18 cellular contexts compared by ENCODE assay signal in genomic region chr22:20129747-20130014, GRCh38. TPM values are rescaled to one million over a fixed set of nuclear protein-coding genes. Genes with fewer than 3 reads are reported as not detected.
A peak's percentile ranks its signal among the peaks of the same experiment; 100 is the strongest.
DNase-seq lines count a peak whose midpoint lies in the region; ATAC-seq and TF ChIP-seq lines count a peak whose summit lies in the region.
"Had no signal": no experiment of that assay in that cellular context is flagged by ENCODE, and none has a peak within 500 bp of the region (broad histone marks: within the 10 kb centered on the region; RNA-seq: fewer than 3 reads in every experiment).

No MANE protein-coding gene starts in this region.

- ATAC-seq in activated CD8-positive, alpha-beta memory T cell treated with anti-CD3 and anti-CD28 coated beads, Interleukin-2, amount 10 ng/mL, durations not matched to agents 7 days and 5 days = no peak
- no peak for ATAC-seq in stimulated activated effector memory CD8-positive, alpha-beta T cell treated with anti-CD3 and anti-CD28 coated beads, Interleukin-12 subunit alpha, Interleukin-12 subunit beta, amount 100 ng/mL, for 72 hours
- ATAC-seq in GM18909 (IDR thresholded peaks at IDR 0.05; ENCODE audit: poor library complexity, unreplicated experiment) = no peak
- ATAC-seq: left cardiac atrium had no signal

- H3K4me3 Mint-ChIP-seq in activated CD8-positive, alpha-beta memory T cell treated with anti-CD3 and anti-CD28 coated beads, Interleukin-2, amount 10 ng/mL, durations not matched to agents 7 days and 5 days = no peak overlapping the region
- H3K4me3 Mint-ChIP-seq in HFFc6 = no peak overlapping the region
- H3K4me3 Mint-ChIP-seq in stimulated activated effector memory CD8-positive, alpha-beta T cell treated with anti-CD3 and anti-CD28 coated beads, Interleukin-12 subunit alpha, Interleukin-12 subunit beta, amount 100 ng/mL, for 72 hours = peak overlapping the region; percentile 15
- H3K4me3 Mint-ChIP-seq: activated naive CD8-positive, alpha-beta T cell treated with anti-CD3 and anti-CD28 coated beads, Interleukin-2, amount 50 U/mL, for 24 hours had no signal

- H3K9me3 Mint-ChIP-seq in activated CD8-positive, alpha-beta memory T cell treated with anti-CD3 and anti-CD28 coated beads, Interleukin-2, amount 10 ng/mL, durations not matched to agents 7 days and 5 days (ENCODE audit: low read depth) = no peaks in the 10 kb centered on the region
- no peaks in the 10 kb centered on the region for H3K9me3 Mint-ChIP-seq in HFFc6
- no peaks in the 10 kb centered on the region for H3K9me3 Mint-ChIP-seq in stimulated activated effector memory CD8-positive, alpha-beta T cell treated with anti-CD3 and anti-CD28 coated beads, Interleukin-12 subunit alpha, Interleukin-12 subunit beta, amount 100 ng/mL, for 72 hours
- H3K9me3 Mint-ChIP-seq: activated naive CD8-positive, alpha-beta T cell treated with anti-CD3 and anti-CD28 coated beads, Interleukin-2, amount 50 U/mL, for 24 hours; H9; stimulated activated naive CD8-positive, alpha-beta T cell treated with anti-CD3 and anti-CD28 coated beads, Interleukin-15, amount 100 ng/mL, for 72 hours had no signal

- no peaks in the 10 kb centered on the region for H3K27me3 ChIP-seq in dorsolateral prefrontal cortex
- H3K27me3 ChIP-seq: BE2C, ovary, right atrium auricular region, thyroid gland had no signal

- H3K27me3 Mint-ChIP-seq in activated CD8-positive, alpha-beta memory T cell treated with anti-CD3 and anti-CD28 coated beads, Interleukin-2, amount 10 ng/mL, durations not matched to agents 7 days and 5 days = no peaks in the 10 kb centered on the region
- peaks cover 2% of the 10 kb centered on the region for H3K27me3 Mint-ChIP-seq in HFFc6 (ENCODE audit: insufficient read depth)
- H3K27me3 Mint-ChIP-seq: activated naive CD8-positive, alpha-beta T cell treated with anti-CD3 and anti-CD28 coated beads, Interleukin-2, amount 50 U/mL, for 24 hours; stimulated activated naive CD8-positive, alpha-beta T cell treated with anti-CD3 and anti-CD28 coated beads, Interleukin-15, amount 100 ng/mL, for 72 hours had no signal

- H3K36me3 Mint-ChIP-seq in activated CD8-positive, alpha-beta memory T cell treated with anti-CD3 and anti-CD28 coated beads, Interleukin-2, amount 10 ng/mL, durations not matched to agents 7 days and 5 days = peaks cover 15% of the 10 kb centered on the region
- peaks cover 5% of the 10 kb centered on the region; the same call in 1 of the 2 replicates for H3K36me3 Mint-ChIP-seq in HFFc6 (ENCODE audit: low read depth)
- H3K36me3 Mint-ChIP-seq in stimulated activated effector memory CD8-positive, alpha-beta T cell treated with anti-CD3 and anti-CD28 coated beads, Interleukin-12 subunit alpha, Interleukin-12 subunit beta, amount 100 ng/mL, for 72 hours = peaks cover 48% of the 10 kb centered on the region

- DNase-seq in activated CD8-positive, alpha-beta memory T cell treated with anti-CD3 and anti-CD28 coated beads, Interleukin-2, amount 10 ng/mL, durations not matched to agents 7 days and 5 days = no peak
- no peak for DNase-seq in activated CD8-positive, alpha-beta memory T cell treated with anti-CD3 and anti-CD28 coated beads for 24 hours
- no peak for DNase-seq in HFFc6
- DNase-seq in dorsolateral prefrontal cortex = no peak
- DNase-seq in stimulated activated effector memory CD8-positive, alpha-beta T cell treated with anti-CD3 and anti-CD28 coated beads, Interleukin-12 subunit alpha, Interleukin-12 subunit beta, amount 100 ng/mL, for 72 hours (ENCODE audit: low spot score in 2 of 2) = no peak
- no peak for DNase-seq in hypothalamus (lab: John Stamatoyannopoulos, UW)
- DNase-seq in T-helper 1 cell = no peak
- DNase-seq: left cardiac atrium, NCI-H1694 treated with DMSO at 0.1 percent for 48 hours, ovary had no signal

- H3K27ac Mint-ChIP-seq in activated CD8-positive, alpha-beta memory T cell treated with anti-CD3 and anti-CD28 coated beads, Interleukin-2, amount 10 ng/mL, durations not matched to agents 7 days and 5 days = peak overlapping the region; percentile 3
- 0 out of 2 replicates have a peak overlapping the region, but pooled peaks have one; percentile 9 for H3K27ac Mint-ChIP-seq in HFFc6
- no peak overlapping the region for H3K27ac Mint-ChIP-seq in stimulated activated effector memory CD8-positive, alpha-beta T cell treated with anti-CD3 and anti-CD28 coated beads, Interleukin-12 subunit alpha, Interleukin-12 subunit beta, amount 100 ng/mL, for 72 hours
- H3K27ac Mint-ChIP-seq: activated naive CD8-positive, alpha-beta T cell treated with anti-CD3 and anti-CD28 coated beads, Interleukin-2, amount 50 U/mL, for 24 hours; H9 had no signal

- peaks cover 21% of the 10 kb centered on the region for H3K4me1 Mint-ChIP-seq in activated CD8-positive, alpha-beta memory T cell treated with anti-CD3 and anti-CD28 coated beads, Interleukin-2, amount 10 ng/mL, durations not matched to agents 7 days and 5 days
- H3K4me1 Mint-ChIP-seq in HFFc6 (ENCODE audit: low read depth) = peaks cover 19% of the 10 kb centered on the region
- peaks cover 31% of the 10 kb centered on the region for H3K4me1 Mint-ChIP-seq in stimulated activated effector memory CD8-positive, alpha-beta T cell treated with anti-CD3 and anti-CD28 coated beads, Interleukin-12 subunit alpha, Interleukin-12 subunit beta, amount 100 ng/mL, for 72 hours

- CTCF ChIA-PET in activated CD8-positive, alpha-beta memory T cell treated with anti-CD3 and anti-CD28 coated beads, Interleukin-2, amount 10 ng/mL, durations not matched to agents 7 days and 5 days (lab: Charles Lee) = interaction anchor here (0.6 to 3.9 kb wide), 15 partner anchors 9 to 176 kb away, joined by 3 to 28 read pairs (median 5); partner anchors contain the start of genes TANGO2 and TRMT2A

- peak overlapping the region in 40 of 59 donors; percentile 7 to 99 (median 66) for H3K27ac ChIP-seq in dorsolateral prefrontal cortex
- H3K27ac ChIP-seq: right atrium auricular region, thyroid gland had no signal

- TF ChIP-seq CTCF in HFFc6 (IDR thresholded peaks at IDR 0.05) = no peak
- no peak for TF ChIP-seq CTCF in dorsolateral prefrontal cortex (IDR thresholded peaks at IDR 0.05 in 54 of 56, conservative IDR thresholded peaks at IDR 0.05 in 2 of 56; ENCODE audit: low read depth in 1 of 56, partially characterized antibody in 56 of 56)

- intact Hi-C loops in dorsolateral prefrontal cortex (cut with DNase I) = loop anchor here (2.0 to 5.0 kb wide), 3 partner anchors 13 to 167 kb away; partner anchors contain the start of genes RANBP1 (in 1 of the 2) and TRMT2A (in 1 of the 2)

- peak overlapping the region in 1 of 59 donors; percentile 7 for H3K4me3 ChIP-seq in dorsolateral prefrontal cortex
- H3K4me3 ChIP-seq: ovary, right atrium auricular region, thyroid gland had no signal

RNA-seq across cellular contexts. Expression of gene ZDHHC8, which starts 1.9 kb away (rescaled TPM):
- total RNA-seq in activated CD8-positive, alpha-beta memory T cell treated with anti-CD3 and anti-CD28 coated beads, Interleukin-2, amount 10 ng/mL, durations not matched to agents 7 days and 5 days = 10 to 100 TPM; 57.9 to 66.3 TPM
- 100 to 1,000 TPM in 3 of 6 experiments, 10 to 100 TPM in 3; 91.8 to 119 (median 99.1) TPM for total RNA-seq in HFFc6 (2021; fragmentation: NEBNext Ultra II Directional; extraction: Animal tissue kit (Norgen Biotek cat#: 25700))
- 100 to 1,000 TPM in 37 of 120 experiments, 10 to 100 TPM in 83; 72.3 to 140 (median 93.7) TPM for total RNA-seq in dorsolateral prefrontal cortex

RNA-seq across cellular contexts. Expression of gene TRMT2A, which starts 12.7 kb away (rescaled TPM):
- 100 to 1,000 TPM in 1 of 2 experiments, 10 to 100 TPM in 1; 98.1 to 140 TPM for total RNA-seq in activated CD8-positive, alpha-beta memory T cell treated with anti-CD3 and anti-CD28 coated beads, Interleukin-2, amount 10 ng/mL, durations not matched to agents 7 days and 5 days
- 10 to 100 TPM; 31.1 to 44.9 (median 38.5) TPM for total RNA-seq in HFFc6 (2021; fragmentation: NEBNext Ultra II Directional; extraction: Animal tissue kit (Norgen Biotek cat#: 25700))
- 10 to 100 TPM; 33.1 to 73.3 (median 50.4) TPM for total RNA-seq in dorsolateral prefrontal cortex

RNA-seq across cellular contexts. Expression of gene RANBP1, which starts 13.8 kb away (rescaled TPM):
- 100 to 1,000 TPM; 318 to 345 TPM for total RNA-seq in activated CD8-positive, alpha-beta memory T cell treated with anti-CD3 and anti-CD28 coated beads, Interleukin-2, amount 10 ng/mL, durations not matched to agents 7 days and 5 days
- total RNA-seq in HFFc6 (2021; fragmentation: NEBNext Ultra II Directional; extraction: Animal tissue kit (Norgen Biotek cat#: 25700)) = 100 to 1,000 TPM; 177 to 231 (median 226) TPM
- 100 to 1,000 TPM in 20 of 120 experiments, 10 to 100 TPM in 100; 46.3 to 128 (median 87.9) TPM for total RNA-seq in dorsolateral prefrontal cortex

RNA-seq across cellular contexts. Expression of gene CCDC188, which starts 21.2 kb away (rescaled TPM):
- not detected for total RNA-seq in activated CD8-positive, alpha-beta memory T cell treated with anti-CD3 and anti-CD28 coated beads, Interleukin-2, amount 10 ng/mL, durations not matched to agents 7 days and 5 days
- 1 to 10 TPM in 4 of 6 experiments, under 1 TPM in 1, not detected in 1; 0.54 to 3.9 (median 2.8) TPM for total RNA-seq in HFFc6 (2021; fragmentation: NEBNext Ultra II Directional; extraction: Animal tissue kit (Norgen Biotek cat#: 25700))
- 1 to 10 TPM in 57 of 120 experiments, under 1 TPM in 51, not detected in 12; 0.26 to 4.4 (median 1.0) TPM for total RNA-seq in dorsolateral prefrontal cortex
- total RNA-seq: A673, H9 had no signal

RNA-seq across cellular contexts. Expression of gene DGCR8, which starts 49.6 kb away (rescaled TPM):
- 10 to 100 TPM; 70.4 to 71.9 TPM for total RNA-seq in activated CD8-positive, alpha-beta memory T cell treated with anti-CD3 and anti-CD28 coated beads, Interleukin-2, amount 10 ng/mL, durations not matched to agents 7 days and 5 days
- 10 to 100 TPM; 19.8 to 24.5 (median 22.0) TPM for total RNA-seq in HFFc6 (2021; fragmentation: NEBNext Ultra II Directional; extraction: Animal tissue kit (Norgen Biotek cat#: 25700))
- 10 to 100 TPM; 27.2 to 57.7 (median 37.4) TPM for total RNA-seq in dorsolateral prefrontal cortex
